ENCODE assay signal across 22 cellular contexts in the genomic region with DNA sequence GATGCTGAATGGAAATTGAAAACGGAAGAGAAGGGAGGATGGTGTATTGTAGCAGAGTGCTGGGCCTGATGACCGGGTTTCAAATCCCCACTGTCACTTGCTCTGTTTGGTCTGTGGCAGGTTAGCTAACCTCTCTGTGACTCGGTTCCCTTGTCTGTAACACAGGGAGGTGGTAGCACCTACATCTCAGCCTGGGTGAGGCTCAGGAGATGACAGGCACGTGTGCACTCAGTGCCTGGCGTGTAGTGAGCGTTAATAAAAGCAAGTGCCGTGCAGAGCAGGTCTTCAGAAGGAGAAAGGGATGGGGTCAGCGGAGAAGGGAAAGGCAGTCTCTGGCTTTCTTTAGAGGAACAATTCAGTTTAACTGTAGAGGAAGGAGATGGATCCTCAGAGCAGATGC.
DNase-seq lines count a peak whose midpoint lies in the region; ATAC-seq, FAIRE-seq and TF ChIP-seq lines count a peak whose summit lies in the region.
"Had no signal": no experiment of that assay in that cellular context is flagged by ENCODE, and none has a peak within 500 bp of the region (broad histone marks: within the 10 kb centered on the region; RNA-seq: fewer than 3 reads in every experiment).

No MANE protein-coding gene starts in this region.

- no peak for TF ChIP-seq EP300 in H1 (IDR thresholded peaks at IDR 0.05; ENCODE audit: borderline replicate concordance in 1 of 2, low read depth in 2 of 2, low read length in 2 of 2)

- H3K4me2 ChIP-seq in H1 (ENCODE audit: insufficient read depth in 1 of 2, low read depth in 2 of 2, low read length in 2 of 2) (no peak overlapping the region), trophoblast cell (ENCODE audit: low read length) (no peak overlapping the region)
- H3K4me2 ChIP-seq: A549; BLaER1 treated with 17β-estradiol and CSF1 and Interleukin-3, amounts not matched to agents 10 nM and 100 nM had no signal

- TF ChIP-seq CTCF in H1 (IDR thresholded peaks at IDR 0.05; ENCODE audit: control extremely low read depth in 1 of 3, insufficient read depth in 1 of 3, low read depth in 1 of 3, low read length in 3 of 3) (no peak), lung (IDR thresholded peaks at IDR 0.05; ENCODE audit: control extremely low read depth, extremely low read depth) (no peak)

- H3K79me2 ChIP-seq in H1 (ENCODE audit: control insufficient read depth in 1 of 2, insufficient read depth in 2 of 2, low read length in 2 of 2) (no peaks in the 10 kb centered on the region), trophoblast cell (ENCODE audit: control insufficient read depth, insufficient read depth, low read length, poor library complexity) (no peaks in the 10 kb centered on the region)

- H3K9me3 ChIP-seq in H1 (ENCODE audit: insufficient read depth in 2 of 2, low read depth in 1 of 2, low read length in 1 of 2) (no peaks in the 10 kb centered on the region), lung (ENCODE audit: control insufficient read depth in 2 of 2, insufficient read depth in 1 of 2, low read length in 1 of 2) (no peaks in the 10 kb centered on the region), trophoblast cell (ENCODE audit: insufficient read depth, low read depth, low read length) (peaks cover 2% of the 10 kb centered on the region)
- H3K9me3 ChIP-seq: A549, Caco-2 had no signal

- peak overlapping the region; percentile 25 for H4K91ac ChIP-seq in H1 (replicated peaks; ENCODE audit: insufficient read length, low read length)
- H4K91ac ChIP-seq in trophoblast cell (ENCODE audit: low read depth, low read length) = no peak overlapping the region

- H3K27ac ChIP-seq in H1 (ENCODE audit: low read depth, low read length) = no peak overlapping the region
- no peak overlapping the region for H3K27ac ChIP-seq in lung (ENCODE audit: low read depth in 1 of 2, low read length in 1 of 2)
- no peak overlapping the region for H3K27ac ChIP-seq in trophoblast cell (ENCODE audit: low read depth, low read length)
- H3K27ac ChIP-seq: 22Rv1; A549; BLaER1 treated with 17β-estradiol and CSF1 and Interleukin-3, amounts not matched to agents 10 nM and 100 nM; C4-2B had no signal

- H2BK120ac ChIP-seq in H1 (replicated peaks; ENCODE audit: low read depth, low read length) (no peak overlapping the region), trophoblast cell (ENCODE audit: insufficient read depth, low read length, poor library complexity) (no peak overlapping the region)

- no peak overlapping the region for H3K56ac ChIP-seq in H1 (replicated peaks; ENCODE audit: insufficient read length, low read depth, low read length)

- H2BK20ac ChIP-seq in H1 (ENCODE audit: low read length) = no peak overlapping the region

- no peak overlapping the region for H4K12ac ChIP-seq in trophoblast cell (ENCODE audit: low read depth, low read length)

- TF ChIP-seq POLR2A in H1 (IDR thresholded peaks at IDR 0.05; ENCODE audit: control extremely low read depth in 1 of 2, low read depth in 2 of 2, low read length in 2 of 2) = no peak

- intact Hi-C loops in activated CD4-positive, alpha-beta T cell treated with anti-CD3 and anti-CD28 coated beads, Interleukin-2, amount 10 ng/mL, durations not matched to agents 24 days and 14 days (cut with micrococcal nuclease) = no loop called here
- intact Hi-C loops in activated CD4-positive, alpha-beta T cell treated with anti-CD3 and anti-CD28 coated beads for 36 hours (cut with DNase I, micrococcal nuclease) = no loop called here
- intact Hi-C loops in Right ventricle myocardium superior (cut with DNase I) = no loop called here

- no peak overlapping the region for H3K27ac Mint-ChIP-seq in activated CD4-positive, alpha-beta T cell treated with anti-CD3 and anti-CD28 coated beads, Interleukin-2, amount 10 ng/mL, durations not matched to agents 24 days and 14 days
- no peak overlapping the region for H3K27ac Mint-ChIP-seq in activated CD4-positive, alpha-beta T cell treated with anti-CD3 and anti-CD28 coated beads for 36 hours
- H3K27ac Mint-ChIP-seq: B cell; CD4-positive, alpha-beta T cell; CD8-positive, alpha-beta T cell had no signal

- H3K4ac ChIP-seq in H1 (replicated peaks; ENCODE audit: insufficient read length, low read depth, low read length) (no peak overlapping the region), trophoblast cell (ENCODE audit: low read depth, low read length) (no peak overlapping the region)

- H4K8ac ChIP-seq in H1 (ENCODE audit: extremely low read depth, insufficient read depth, low read length) = no peak overlapping the region
- no peak overlapping the region for H4K8ac ChIP-seq in trophoblast cell (ENCODE audit: low read depth, low read length)

- no peaks in the 10 kb centered on the region for H3K36me3 Mint-ChIP-seq in activated CD4-positive, alpha-beta T cell treated with anti-CD3 and anti-CD28 coated beads, Interleukin-2, amount 10 ng/mL, durations not matched to agents 24 days and 14 days (ENCODE audit: low read depth)
- H3K36me3 Mint-ChIP-seq in activated CD4-positive, alpha-beta T cell treated with anti-CD3 and anti-CD28 coated beads for 36 hours (ENCODE audit: low read depth) = no peaks in the 10 kb centered on the region
- H3K36me3 Mint-ChIP-seq: CD8-positive, alpha-beta T cell had no signal

- H3K4me3 ChIP-seq in H1 (ENCODE audit: extremely low read depth in 1 of 4, insufficient read depth in 2 of 4, low read depth in 3 of 4, low read length in 4 of 4) = no peak overlapping the region
- no peak overlapping the region for H3K4me3 ChIP-seq in lung
- peak overlapping the region; percentile 46 for H3K4me3 ChIP-seq in trophoblast cell (ENCODE audit: low read depth, low read length)
- H3K4me3 ChIP-seq: A549; BLaER1 treated with 17β-estradiol and CSF1 and Interleukin-3, amounts not matched to agents 10 nM and 100 nM had no signal

- H2BK12ac ChIP-seq in H1 (ENCODE audit: low read depth, low read length) (no peak overlapping the region), trophoblast cell (ENCODE audit: low read length) (no peak overlapping the region)

- H3K4me1 ChIP-seq in H1 (replicated peaks in 1 of 4; ENCODE audit: control insufficient read depth in 3 of 4, insufficient read depth in 4 of 4, low read length in 3 of 4) = peaks cover 0 to 4% (median 2%) of the 10 kb centered on the region in 4 experiments; a peak in 1 of 7 replicates
- no peaks in the 10 kb centered on the region for H3K4me1 ChIP-seq in lung (ENCODE audit: control insufficient read depth in 2 of 2, insufficient read depth in 2 of 2, low read length in 2 of 2)
- H3K4me1 ChIP-seq in trophoblast cell (ENCODE audit: control insufficient read depth in 1 of 2, insufficient read depth in 2 of 2, low read length in 2 of 2) = no peaks in the 10 kb centered on the region
- H3K4me1 ChIP-seq: A549, Caco-2 had no signal

- H3K4me1 Mint-ChIP-seq in activated CD4-positive, alpha-beta T cell treated with anti-CD3 and anti-CD28 coated beads, Interleukin-2, amount 10 ng/mL, durations not matched to agents 24 days and 14 days = no peaks in the 10 kb centered on the region
- H3K4me1 Mint-ChIP-seq in activated CD4-positive, alpha-beta T cell treated with anti-CD3 and anti-CD28 coated beads for 36 hours = no peaks in the 10 kb centered on the region
- H3K4me1 Mint-ChIP-seq: B cell had no signal

- no peak overlapping the region for H2AK5ac ChIP-seq in H1 (ENCODE audit: low read depth, low read length)
- no peak overlapping the region for H2AK5ac ChIP-seq in trophoblast cell (ENCODE audit: low read length)

- H2BK5ac ChIP-seq in H1 (ENCODE audit: low read depth, low read length) = no peak overlapping the region
- H2BK5ac ChIP-seq in trophoblast cell (ENCODE audit: low read depth, low read length, poor library complexity) = no peak overlapping the region

- no peaks in the 10 kb centered on the region for H3K23me2 ChIP-seq in H1 (ENCODE audit: low read depth, low read length)

- H3K9ac ChIP-seq in H1 (replicated peaks in 1 of 4; ENCODE audit: extremely low read depth in 1 of 4, low read depth in 3 of 4, low read length in 3 of 4) (no peak overlapping the region), trophoblast cell (ENCODE audit: low read length) (no peak overlapping the region)
- H3K9ac ChIP-seq: BLaER1 treated with 17β-estradiol and CSF1 and Interleukin-3, amounts not matched to agents 10 nM and 100 nM had no signal

- H2BK15ac ChIP-seq in H1 (ENCODE audit: low read length) = no peak overlapping the region

- H3K27me3 ChIP-seq in H1 (replicated peaks in 1 of 4; ENCODE audit: control insufficient read depth in 3 of 4, extremely low read depth in 1 of 4, insufficient read depth in 3 of 4, low read length in 3 of 4) (no peaks in the 10 kb centered on the region), lung (ENCODE audit: control insufficient read depth, insufficient read depth) (no peaks in the 10 kb centered on the region), trophoblast cell (ENCODE audit: insufficient read depth, low read length) (no peaks in the 10 kb centered on the region)
- H3K27me3 ChIP-seq: BLaER1 treated with 17β-estradiol and CSF1 and Interleukin-3, amounts not matched to agents 10 nM and 100 nM had no signal

- no peak overlapping the region for H3K23ac ChIP-seq in H1 (ENCODE audit: insufficient read length)
- no peak overlapping the region for H3K23ac ChIP-seq in trophoblast cell (ENCODE audit: low read length)

- TF ChIP-seq RAD21 in H1 (IDR thresholded peaks at IDR 0.05 in 1 of 2, conservative IDR thresholded peaks at IDR 0.05 in 1 of 2; ENCODE audit: low read depth in 2 of 2, low read length in 2 of 2) = no peak

- H3K27me3 Mint-ChIP-seq in activated CD4-positive, alpha-beta T cell treated with anti-CD3 and anti-CD28 coated beads, Interleukin-2, amount 10 ng/mL, durations not matched to agents 24 days and 14 days = peaks cover 1% of the 10 kb centered on the region
- peaks cover 20% of the 10 kb centered on the region for H3K27me3 Mint-ChIP-seq in activated CD4-positive, alpha-beta T cell treated with anti-CD3 and anti-CD28 coated beads for 36 hours

- POLR2A ChIA-PET in activated CD4-positive, alpha-beta T cell treated with anti-CD3 and anti-CD28 coated beads for 36 hours (lab: Charles Lee) = no interaction called here
- POLR2A ChIA-PET in H1 (lab: Charles Lee; ENCODE audit: partially characterized antibody) = no interaction called here

- WGBS in H1 (ENCODE audit: extremely low coverage in 1 of 2, insufficient coverage in 1 of 2, insufficient read length in 1 of 2, insufficient replicate concordance in 2 of 2, low coverage in 1 of 2, low lambda C conversion rate in 2 of 2, missing lambda C conversion rate in 1 of 2), 2 experiments = 87% methylated on average over 8 of the region's 8 CpGs; no CpG with 5 or more reads in 1 of the 2 experiments
- 90 to 95% methylated on average over 8 of the region's 8 CpGs for WGBS in lung, 2 donors
- WGBS in trophoblast cell (ENCODE audit: extremely low coverage, insufficient coverage, insufficient read length) = no CpG with 5 or more reads among the region's 8 CpGs

- H3K79me1 ChIP-seq in H1 (ENCODE audit: low read depth, low read length) (no peaks in the 10 kb centered on the region), trophoblast cell (ENCODE audit: low read length) (no peaks in the 10 kb centered on the region)

- no peak overlapping the region; the same call in 1 of the 2 replicates for H3K18ac ChIP-seq in H1 (ENCODE audit: extremely low read depth, low read length)
- H3K18ac ChIP-seq in trophoblast cell (ENCODE audit: low read length) = no peak overlapping the region

- FAIRE-seq in H1 (lab: Jason Lieb, UNC) = no peak
- FAIRE-seq: A549, G401.6, GM12891, GM19239 had no signal

- H4K20me1 ChIP-seq in H1 (replicated peaks in 1 of 2; ENCODE audit: control insufficient read depth in 1 of 2, insufficient read depth in 2 of 2, low read length in 2 of 2) = no peaks in the 10 kb centered on the region
- H4K20me1 ChIP-seq: BLaER1 treated with 17β-estradiol and CSF1 and Interleukin-3, amounts not matched to agents 10 nM and 100 nM had no signal

- no peaks in the 10 kb centered on the region for H3K9me3 Mint-ChIP-seq in activated CD4-positive, alpha-beta T cell treated with anti-CD3 and anti-CD28 coated beads, Interleukin-2, amount 10 ng/mL, durations not matched to agents 24 days and 14 days
- no peaks in the 10 kb centered on the region for H3K9me3 Mint-ChIP-seq in activated CD4-positive, alpha-beta T cell treated with anti-CD3 and anti-CD28 coated beads for 36 hours (ENCODE audit: low read depth)
- H3K9me3 Mint-ChIP-seq: CD4-positive, alpha-beta T cell; CD8-positive, alpha-beta T cell had no signal

- no peak for ATAC-seq in activated CD4-positive, alpha-beta T cell treated with anti-CD3 and anti-CD28 coated beads for 36 hours
- ATAC-seq in lung (ENCODE audit: insufficient read depth, low FRiP score) (no peak), HG03159 (IDR thresholded peaks at IDR 0.05; ENCODE audit: unreplicated experiment) (no peak), Right ventricle myocardium superior (ENCODE audit: poor library complexity) (no peak)
- ATAC-seq: A549; CD8-positive, alpha-beta T cell had no signal

- H4K5ac ChIP-seq in H1 (ENCODE audit: insufficient read length, low read depth, low read length) = no peak overlapping the region

- CTCF ChIA-PET in activated CD4-positive, alpha-beta T cell treated with anti-CD3 and anti-CD28 coated beads for 36 hours (lab: Charles Lee) = no interaction called here
- CTCF ChIA-PET in H1 (lab: Charles Lee; ENCODE audit: partially characterized antibody) = no interaction called here

- H2AFZ ChIP-seq in H1 (ENCODE audit: low read length) = no peak overlapping the region
- H2AFZ ChIP-seq in trophoblast cell (ENCODE audit: insufficient read depth, low read length, poor library complexity) = no peak overlapping the region

- H3K4me3 Mint-ChIP-seq in activated CD4-positive, alpha-beta T cell treated with anti-CD3 and anti-CD28 coated beads, Interleukin-2, amount 10 ng/mL, durations not matched to agents 24 days and 14 days = no peak overlapping the region
- no peak overlapping the region for H3K4me3 Mint-ChIP-seq in activated CD4-positive, alpha-beta T cell treated with anti-CD3 and anti-CD28 coated beads for 36 hours
- H3K4me3 Mint-ChIP-seq: B cell; CD4-positive, alpha-beta T cell; CD8-positive, alpha-beta T cell had no signal

- peak; percentile 37 for DNase-seq in activated CD4-positive, alpha-beta T cell treated with anti-CD3 and anti-CD28 coated beads, Interleukin-2, amount 10 ng/mL, durations not matched to agents 24 days and 14 days
- DNase-seq in activated CD4-positive, alpha-beta T cell treated with anti-CD3 and anti-CD28 coated beads for 36 hours = no peak
- DNase-seq in H1 (ENCODE audit: low read depth in 1 of 2, low spot score in 2 of 2) = no peak
- peak; percentile 17 for DNase-seq in lung (ENCODE audit: low spot score)
- DNase-seq in trophoblast cell = no peak
- DNase-seq in Right ventricle myocardium superior = no peak
- DNase-seq: AML-193; Caco-2; Calu3; CD4-positive, alpha-beta T cell; CD8-positive, alpha-beta T cell; DMS79 treated with DMSO at 0.1 percent for 48 hours; GF-D8 had no signal

- H3K14ac ChIP-seq in H1 (ENCODE audit: insufficient read length) (no peak overlapping the region), trophoblast cell (ENCODE audit: low read length) (no peak overlapping the region)

- no peaks in the 10 kb centered on the region for H3K36me3 ChIP-seq in H1 (ENCODE audit: control insufficient read depth in 2 of 4, insufficient read depth in 4 of 4, low read length in 3 of 4)
- H3K36me3 ChIP-seq in lung (ENCODE audit: control insufficient read depth in 2 of 2, insufficient read depth in 2 of 2, low read length in 2 of 2) = no peaks in the 10 kb centered on the region
- no peaks in the 10 kb centered on the region for H3K36me3 ChIP-seq in trophoblast cell (ENCODE audit: control insufficient read depth in 1 of 2, insufficient read depth in 2 of 2, low read length in 2 of 2)
- H3K36me3 ChIP-seq: BLaER1 treated with 17β-estradiol and CSF1 and Interleukin-3, amounts not matched to agents 10 nM and 100 nM had no signal

Comparison
In these comparisons a context has a peak if more than half of its experiments do, and no peak if none do; other contexts are left out.
1. DNase-seq: peak in activated CD4-positive, alpha-beta T cell treated with anti-CD3 and anti-CD28 coated beads, Interleukin-2, amount 10 ng/mL, durations not matched to agents 24 days and 14 days (single experiment) and lung (single experiment); none in activated CD4-positive, alpha-beta T cell treated with anti-CD3 and anti-CD28 coated beads for 36 hours (single experiment), H1 (0 of 2), trophoblast cell (0 of 2) and Right ventricle myocardium superior (single experiment).